ENCODE assay signal across 10 cellular contexts in the genomic region with DNA sequence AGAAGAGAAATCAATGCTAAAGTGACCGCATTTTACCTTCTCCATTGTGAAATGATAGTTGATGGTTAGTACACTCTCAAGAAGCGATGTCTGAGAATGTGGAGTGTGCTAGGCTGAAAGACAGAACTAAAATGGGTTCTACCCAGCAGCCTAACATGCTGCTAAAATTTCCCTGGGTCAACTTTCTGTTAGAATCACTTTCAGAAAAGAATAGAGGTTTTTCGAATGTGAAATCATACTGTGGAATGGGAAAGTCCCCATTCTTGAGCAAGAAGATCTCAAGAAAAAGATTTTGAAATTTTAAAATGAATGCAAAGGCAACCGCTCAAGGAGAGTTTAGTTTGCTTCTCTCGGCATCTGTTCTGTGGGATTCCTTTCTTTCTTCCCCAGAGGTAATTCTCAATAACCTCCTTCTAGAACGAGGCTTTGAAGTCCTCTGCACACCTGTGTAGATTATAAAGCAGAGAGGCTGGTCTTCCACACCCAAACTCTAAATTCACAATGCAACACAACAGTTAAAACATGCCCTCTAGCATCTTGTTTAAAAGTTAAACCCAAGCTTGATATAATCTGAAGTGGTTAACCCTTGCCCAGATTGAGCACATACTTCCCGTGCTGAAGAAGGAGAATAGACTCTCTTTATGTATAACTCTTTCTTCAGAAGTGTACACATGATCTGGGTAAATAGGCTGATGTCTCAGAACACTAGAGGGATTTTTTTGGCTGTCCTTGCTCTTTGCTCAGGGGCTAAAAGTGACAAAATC.
A peak's percentile ranks its signal among the peaks of the same experiment; 100 is the strongest.
DNase-seq lines count a peak whose midpoint lies in the region; ATAC-seq and TF ChIP-seq lines count a peak whose summit lies in the region.
"Had no signal": no experiment of that assay in that cellular context is flagged by ENCODE, and none has a peak within 500 bp of the region (broad histone marks: within the 10 kb centered on the region; RNA-seq: fewer than 3 reads in every experiment).

No MANE protein-coding gene starts in this region.

- no peak for DNase-seq in CD8-positive, alpha-beta memory T cell
- DNase-seq in NCI-H526 treated with DMSO at 0.1 percent for 48 hours (lab: John Stamatoyannopoulos, UW) (no peak), NCI-H2029 treated with DMSO at 0.1 percent for 48 hours (lab: John Stamatoyannopoulos, UW) (no peak), CD14-positive monocyte (ENCODE audit: low spot score) (no peak), right atrium auricular region (ENCODE audit: low spot score) (no peak)
- DNase-seq: left ventricle myocardium inferior had no signal

- no peak overlapping the region for H3K4me3 ChIP-seq in CD8-positive, alpha-beta memory T cell (ENCODE audit: low read length)
- H3K4me3 ChIP-seq in right atrium auricular region: no peak overlapping the region
- H3K4me3 ChIP-seq: left ventricle myocardium inferior had no signal

- ATAC-seq in GM18909 (IDR thresholded peaks at IDR 0.05; ENCODE audit: poor library complexity, unreplicated experiment) (peak; percentile 68), HG02840 (IDR thresholded peaks at IDR 0.05; ENCODE audit: low FRiP score, unreplicated experiment) (peak; percentile 66)

- H3K36me3 Mint-ChIP-seq in CD8-positive, alpha-beta memory T cell: peaks cover 0 to 24% (median 0%) of the 10 kb centered on the region in 3 donors
- peaks cover 8% of the 10 kb centered on the region for H3K36me3 Mint-ChIP-seq in T-helper 1 cell treated with Interleukin-12 subunit alpha and Interleukin-12 subunit beta and Interleukin-4 antibody, amounts not matched to agents 30 μg/mL and 1 μg/mL, for 36 hours (ENCODE audit: low read depth)
- H3K36me3 Mint-ChIP-seq in CD14-positive monocyte: no peaks in the 10 kb centered on the region

- peak overlapping the region in 3 of 8 donors; percentile 18 to 48 (median 48) for H3K27ac Mint-ChIP-seq in CD8-positive, alpha-beta memory T cell
- peak overlapping the region; percentile 85 for H3K27ac Mint-ChIP-seq in T-helper 1 cell treated with Interleukin-12 subunit alpha and Interleukin-12 subunit beta and Interleukin-4 antibody, amounts not matched to agents 30 μg/mL and 1 μg/mL, for 36 hours
- peak overlapping the region in 1 of 7 donors; percentile 47 for H3K27ac Mint-ChIP-seq in CD14-positive monocyte
- H3K27ac Mint-ChIP-seq: IgD-negative memory B cell had no signal

- intact Hi-C loops in CD14-positive monocyte (cut with micrococcal nuclease): no loop called here

- peaks cover 9 to 34% of the 10 kb centered on the region in 2 donors for H3K27me3 Mint-ChIP-seq in CD8-positive, alpha-beta memory T cell
- H3K27me3 Mint-ChIP-seq in T-helper 1 cell treated with Interleukin-12 subunit alpha and Interleukin-12 subunit beta and Interleukin-4 antibody, amounts not matched to agents 30 μg/mL and 1 μg/mL, for 36 hours (ENCODE audit: low read depth): peaks cover 24% of the 10 kb centered on the region
- H3K27me3 Mint-ChIP-seq in CD14-positive monocyte (ENCODE audit: low read depth in 3 of 3): peaks cover 0 to 1% (median 0%) of the 10 kb centered on the region in 3 donors

- H3K4me1 ChIP-seq in CD8-positive, alpha-beta memory T cell (ENCODE audit: insufficient read depth, low read length): peaks cover 16% of the 10 kb centered on the region
- no peaks in the 10 kb centered on the region for H3K4me1 ChIP-seq in right atrium auricular region
- H3K4me1 ChIP-seq: left ventricle myocardium inferior had no signal

- CTCF ChIA-PET in CD8-positive, alpha-beta memory T cell (lab: Charles Lee): no interaction called here

- H3K27me3 ChIP-seq in CD8-positive, alpha-beta memory T cell (ENCODE audit: insufficient read depth, low read length, poor library complexity, severe bottlenecking): no peaks in the 10 kb centered on the region
- no peaks in the 10 kb centered on the region for H3K27me3 ChIP-seq in right atrium auricular region

- POLR2A ChIA-PET in CD8-positive, alpha-beta memory T cell (lab: Charles Lee): no interaction called here

- peak overlapping the region in 6 of 7 donors; percentile 4 to 53 (median 26) for H3K4me3 Mint-ChIP-seq in CD8-positive, alpha-beta memory T cell
- peak overlapping the region; percentile 27 for H3K4me3 Mint-ChIP-seq in T-helper 1 cell treated with Interleukin-12 subunit alpha and Interleukin-12 subunit beta and Interleukin-4 antibody, amounts not matched to agents 30 μg/mL and 1 μg/mL, for 36 hours
- H3K4me3 Mint-ChIP-seq in CD14-positive monocyte: no peak overlapping the region

- H3K27ac ChIP-seq in CD8-positive, alpha-beta memory T cell (ENCODE audit: low read depth, low read length): no peak overlapping the region
- no peak overlapping the region for H3K27ac ChIP-seq in right atrium auricular region
- H3K27ac ChIP-seq: left ventricle myocardium inferior had no signal

- H3K9me3 Mint-ChIP-seq in CD8-positive, alpha-beta memory T cell: no peaks in the 10 kb centered on the region
- peaks cover 8% of the 10 kb centered on the region for H3K9me3 Mint-ChIP-seq in T-helper 1 cell treated with Interleukin-12 subunit alpha and Interleukin-12 subunit beta and Interleukin-4 antibody, amounts not matched to agents 30 μg/mL and 1 μg/mL, for 36 hours
- H3K9me3 Mint-ChIP-seq in CD14-positive monocyte: peaks cover 0 to 5% (median 0%) of the 10 kb centered on the region in 7 donors

- peaks cover 9 to 27% (median 22%) of the 10 kb centered on the region in 3 donors for H3K4me1 Mint-ChIP-seq in CD8-positive, alpha-beta memory T cell
- peaks cover 43% of the 10 kb centered on the region for H3K4me1 Mint-ChIP-seq in T-helper 1 cell treated with Interleukin-12 subunit alpha and Interleukin-12 subunit beta and Interleukin-4 antibody, amounts not matched to agents 30 μg/mL and 1 μg/mL, for 36 hours (ENCODE audit: low read depth)
- peaks cover 6% of the 10 kb centered on the region for H3K4me1 Mint-ChIP-seq in CD14-positive monocyte

- no peaks in the 10 kb centered on the region for H3K9me3 ChIP-seq in CD8-positive, alpha-beta memory T cell (ENCODE audit: low read length)
- no peaks in the 10 kb centered on the region for H3K9me3 ChIP-seq in right atrium auricular region
- H3K9me3 ChIP-seq: left ventricle myocardium inferior had no signal

- TF ChIP-seq CTCF in CD14-positive monocyte (IDR thresholded peaks at IDR 0.05) (no peak), right atrium auricular region (IDR thresholded peaks at IDR 0.05) (no peak)

- H3K36me3 ChIP-seq in CD8-positive, alpha-beta memory T cell (ENCODE audit: insufficient read depth, low read length): no peaks in the 10 kb centered on the region
- H3K36me3 ChIP-seq in right atrium auricular region: no peaks in the 10 kb centered on the region
- H3K36me3 ChIP-seq: left ventricle myocardium inferior had no signal

Comparison
In these comparisons a context has a peak if more than half of its experiments do, and no peak if none do; other contexts are left out.
1. H3K4me3 Mint-ChIP-seq: peak in CD8-positive, alpha-beta memory T cell (6 of 7) and T-helper 1 cell treated with Interleukin-12 subunit alpha and Interleukin-12 subunit beta and Interleukin-4 antibody, amounts not matched to agents 30 μg/mL and 1 μg/mL, for 36 hours (single experiment); none in CD14-positive monocyte (0 of 2).